8 cellular contexts compared by ENCODE assay signal in the genomic region with DNA sequence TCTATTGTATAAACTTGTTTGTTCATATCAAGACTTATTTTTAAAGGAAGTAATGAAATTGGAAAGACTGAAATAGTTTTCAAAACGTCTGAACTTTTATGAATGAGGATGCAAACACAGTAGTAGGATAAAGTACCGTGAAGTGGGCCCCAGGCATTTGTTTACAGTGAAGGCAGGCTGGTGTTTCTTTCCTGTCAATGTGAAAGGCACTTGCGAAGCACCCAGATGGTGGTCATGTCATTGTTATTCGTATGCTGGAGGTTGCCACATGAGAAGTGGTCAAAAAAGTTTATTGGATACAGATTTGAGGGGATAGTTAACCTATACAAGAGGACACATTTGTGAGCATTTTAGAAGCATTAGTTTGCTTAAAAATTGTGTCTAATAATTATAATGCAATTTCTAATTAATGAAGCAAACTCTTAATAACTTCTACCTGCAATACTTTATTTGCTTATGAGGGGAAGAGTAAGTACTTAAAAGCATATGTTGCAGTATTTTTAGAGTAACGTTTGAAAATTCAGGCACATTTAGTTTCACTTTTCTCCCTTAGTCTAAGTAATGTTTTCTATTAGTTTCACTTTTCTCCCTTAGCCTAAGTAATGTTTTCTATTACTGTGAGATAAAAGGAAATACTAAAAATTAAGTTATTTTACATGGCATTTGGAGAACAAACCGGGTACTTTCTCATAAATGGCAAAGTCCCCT.
DNase-seq lines count a peak whose midpoint lies in the region; ATAC-seq, FAIRE-seq and TF ChIP-seq lines count a peak whose summit lies in the region.

No MANE protein-coding gene starts in this region.

- ATAC-seq in right cardiac atrium (no peak), left cardiac atrium (no peak)
- ATAC-seq in activated CD8-positive, alpha-beta T cell treated with anti-CD3 and anti-CD28 coated beads, Interleukin-2, amount 10 ng/mL, durations not matched to agents 7 days and 5 days: peak; percentile 77

- H3K4me3 Mint-ChIP-seq in activated CD8-positive, alpha-beta T cell treated with anti-CD3 and anti-CD28 coated beads, Interleukin-2, amount 10 ng/mL, durations not matched to agents 7 days and 5 days: peak overlapping the region; percentile 75

- H3K27me3 ChIP-seq in right cardiac atrium (ENCODE audit: control insufficient read depth, insufficient read depth) (no peaks in the 10 kb centered on the region), keratinocyte (ENCODE audit: control insufficient read depth, extremely low read depth, insufficient read depth, low read length) (no peaks in the 10 kb centered on the region), vagina (no peaks in the 10 kb centered on the region)

- H3K4me3 ChIP-seq in right cardiac atrium (ENCODE audit: low read length): peak overlapping the region; percentile 34
- no peak overlapping the region for H3K4me3 ChIP-seq in keratinocyte (ENCODE audit: control insufficient read depth in 2 of 3, extremely low read depth in 1 of 3, insufficient read depth in 2 of 3, low read depth in 1 of 3, low read length in 3 of 3)
- H3K4me3 ChIP-seq in vagina: peak overlapping the region; percentile 15 to 24

- TF ChIP-seq POLR2A in vagina (IDR thresholded peaks at IDR 0.05): no peak

- dilution Hi-C loops in keratinocyte (cut with MboI; ENCODE audit: extremely low pct_ligation_motif_present, low sequenced_read_pairs): loop anchor here (25.0 kb wide), 1 partner anchor 206 kb away; no protein-coding TSS in a partner anchor

- CTCF ChIA-PET in activated CD8-positive, alpha-beta T cell treated with anti-CD3 and anti-CD28 coated beads, Interleukin-2, amount 10 ng/mL, durations not matched to agents 7 days and 5 days (lab: Charles Lee): interaction anchor here (1.2 kb wide), 1 partner anchor 28 kb away, joined by 3 read pairs; no protein-coding TSS in a partner anchor

- WGBS in right cardiac atrium: 22% methylated on average over 6 of the region's 6 CpGs

- POLR2A ChIA-PET in activated CD8-positive, alpha-beta T cell treated with anti-CD3 and anti-CD28 coated beads, Interleukin-2, amount 10 ng/mL, durations not matched to agents 7 days and 5 days (lab: Charles Lee): no interaction called here

- no peaks in the 10 kb centered on the region for H3K9me1 ChIP-seq in keratinocyte (ENCODE audit: control insufficient read depth, extremely low read depth, insufficient read depth, low read length)

- peak overlapping the region; percentile 11 for H3K4me2 ChIP-seq in keratinocyte (ENCODE audit: control insufficient read depth, extremely low read depth, insufficient read depth, low read depth, low read length)

- FAIRE-seq in keratinocyte (lab: Jason Lieb, UNC): no peak

- H3K4me1 ChIP-seq in right cardiac atrium (ENCODE audit: control insufficient read depth, insufficient read depth, low read length) (peaks cover 3% of the 10 kb centered on the region), keratinocyte (ENCODE audit: control insufficient read depth, extremely low read depth, insufficient read depth, low read length) (no peaks in the 10 kb centered on the region), vagina (peaks cover 27% of the 10 kb centered on the region)

- no peaks in the 10 kb centered on the region for H3K79me2 ChIP-seq in keratinocyte (ENCODE audit: control insufficient read depth, insufficient read depth, low read length)

- H4K20me1 ChIP-seq in keratinocyte (ENCODE audit: control insufficient read depth, extremely low read depth, insufficient read depth, low read length): no peaks in the 10 kb centered on the region

- H3K27ac ChIP-seq in right cardiac atrium (ENCODE audit: low read length) (peak overlapping the region; percentile 67), keratinocyte (ENCODE audit: control insufficient read depth, insufficient read depth, low read length) (no peak overlapping the region), vagina (peak overlapping the region; percentile 61)

- peaks cover 32% of the 10 kb centered on the region for H3K4me1 Mint-ChIP-seq in activated CD8-positive, alpha-beta T cell treated with anti-CD3 and anti-CD28 coated beads, Interleukin-2, amount 10 ng/mL, durations not matched to agents 7 days and 5 days (ENCODE audit: low read depth)

- H3K9me3 ChIP-seq in right cardiac atrium (ENCODE audit: control insufficient read depth, low read length) (no peaks in the 10 kb centered on the region), keratinocyte (ENCODE audit: control insufficient read depth, low read depth, low read length) (no peaks in the 10 kb centered on the region), vagina (no peaks in the 10 kb centered on the region)

- H3K36me3 ChIP-seq in keratinocyte (ENCODE audit: control insufficient read depth in 2 of 2, extremely low read depth in 1 of 2, insufficient read depth in 2 of 2, low read length in 2 of 2): no peaks in the 10 kb centered on the region
- no peaks in the 10 kb centered on the region for H3K36me3 ChIP-seq in vagina

- intact Hi-C loops in right cardiac atrium (cut with DNase I) (no loop called here), left cardiac atrium (cut with DNase I) (no loop called here), vagina (cut with DNase I) (no loop called here)

- peak overlapping the region; percentile 10 for H2AFZ ChIP-seq in keratinocyte (ENCODE audit: control insufficient read depth, low read length)

- no peak for DNase-seq in right cardiac atrium
- DNase-seq in left cardiac atrium: no peak
- DNase-seq in activated CD8-positive, alpha-beta T cell treated with anti-CD3 and anti-CD28 coated beads, Interleukin-2, amount 10 ng/mL, durations not matched to agents 7 days and 5 days: no peak
- DNase-seq in keratinocyte (ENCODE audit: low read depth, low spot score): no peak
- DNase-seq in vagina (ENCODE audit: extremely low spot score in 2 of 2): no peak
- DNase-seq in SK-N-DZ (ENCODE audit: low spot score): no peak
- DNase-seq in NCI-H2196 treated with DMSO at 0.1 percent for 48 hours (lab: John Stamatoyannopoulos, UW; ENCODE audit: unreplicated experiment): no peak
- no peak for DNase-seq in NCI-H1417 (lab: John Stamatoyannopoulos, UW)

- H3K9me3 Mint-ChIP-seq in activated CD8-positive, alpha-beta T cell treated with anti-CD3 and anti-CD28 coated beads, Interleukin-2, amount 10 ng/mL, durations not matched to agents 7 days and 5 days (ENCODE audit: insufficient read depth): peaks cover 4% of the 10 kb centered on the region

- H3K27me3 Mint-ChIP-seq in activated CD8-positive, alpha-beta T cell treated with anti-CD3 and anti-CD28 coated beads, Interleukin-2, amount 10 ng/mL, durations not matched to agents 7 days and 5 days (ENCODE audit: low read depth): no peaks in the 10 kb centered on the region

- H3K9ac ChIP-seq in keratinocyte (ENCODE audit: control insufficient read depth, extremely low read depth, insufficient read depth, low read length): no peak overlapping the region

- TF ChIP-seq CTCF in keratinocyte (optimal IDR thresholded peaks at IDR 0.05 in 1 of 3, IDR thresholded peaks at IDR 0.05 in 1 of 3, conservative IDR thresholded peaks at IDR 0.05 in 1 of 3; ENCODE audit: extremely low read depth in 1 of 3, insufficient read depth in 2 of 3, low read length in 3 of 3) (no peak), vagina (IDR thresholded peaks at IDR 0.05) (no peak)

- H3K36me3 Mint-ChIP-seq in activated CD8-positive, alpha-beta T cell treated with anti-CD3 and anti-CD28 coated beads, Interleukin-2, amount 10 ng/mL, durations not matched to agents 7 days and 5 days (ENCODE audit: low read depth): peaks cover 8% of the 10 kb centered on the region

- peak overlapping the region; percentile 98 for H3K27ac Mint-ChIP-seq in activated CD8-positive, alpha-beta T cell treated with anti-CD3 and anti-CD28 coated beads, Interleukin-2, amount 10 ng/mL, durations not matched to agents 7 days and 5 days

Comparison
In these comparisons a context has a peak if more than half of its experiments do, and no peak if none do; other contexts are left out.
1. H3K4me3 ChIP-seq: peak in right cardiac atrium (single experiment) and vagina (2 of 2); none in keratinocyte (0 of 3).